Comparison of ENCODE assay signal across 9 cellular contexts in the genomic region with DNA sequence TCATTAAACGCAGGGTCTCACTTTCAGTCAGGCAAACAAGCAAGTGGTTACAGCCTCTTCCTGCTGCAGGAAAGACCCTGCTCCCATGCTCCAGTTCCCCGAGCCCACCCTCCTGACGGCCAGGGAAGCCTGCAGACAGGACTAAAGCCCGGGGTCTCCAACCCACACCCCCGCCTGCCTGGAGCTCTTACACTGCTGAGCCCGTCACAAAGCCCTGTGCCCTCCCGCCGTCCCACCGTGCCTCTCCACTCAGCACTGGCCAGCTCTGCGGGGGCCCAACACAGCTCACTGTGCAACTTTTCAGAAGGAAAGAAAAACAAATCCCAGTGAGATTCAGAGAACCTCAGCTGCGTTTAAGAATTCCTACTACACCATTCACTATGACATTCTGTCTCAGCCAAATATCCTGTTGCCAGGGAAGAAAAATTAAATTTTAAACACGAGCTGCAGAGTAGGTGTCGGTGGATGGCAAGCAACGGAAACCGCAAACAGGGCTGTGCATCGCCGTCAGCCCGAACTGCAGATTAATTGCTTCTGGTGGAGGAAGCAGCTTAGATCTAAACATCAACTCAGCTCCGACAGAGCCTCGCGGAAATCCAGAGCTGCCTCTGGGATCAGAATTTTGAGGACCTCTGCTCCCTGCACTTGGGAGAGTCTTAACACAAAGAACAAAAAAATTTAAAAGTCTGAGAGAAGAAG.
DNase-seq lines count a peak whose midpoint lies in the region; ATAC-seq and TF ChIP-seq lines count a peak whose summit lies in the region.
"Had no signal": no experiment of that assay in that cellular context is flagged by ENCODE, and none has a peak within 500 bp of the region (broad histone marks: within the 10 kb centered on the region; RNA-seq: fewer than 3 reads in every experiment).

No MANE protein-coding gene starts in this region.

- intact Hi-C loops in CD4-positive, alpha-beta T cell (cut with DNase I, micrococcal nuclease): loop anchor here in 1 of 2 experiments (10.0 kb wide), 1 partner anchor 101 kb away; no protein-coding TSS in a partner anchor
- intact Hi-C loops in activated CD4-positive, alpha-beta memory T cell treated with anti-CD3 and anti-CD28 coated beads for 36 hours (cut with micrococcal nuclease): loop anchor here (10.0 kb wide), 1 partner anchor 499 kb away; no protein-coding TSS in a partner anchor

- peak in 9 of 10 experiments; percentile 31 to 55 (median 42) for DNase-seq in CD4-positive, alpha-beta T cell
- peak; percentile 69 for DNase-seq in activated CD4-positive, alpha-beta memory T cell treated with anti-CD3 and anti-CD28 coated beads for 36 hours
- DNase-seq in left kidney (ENCODE audit: low read depth, low spot score) (peak; percentile 70), glomerular visceral epithelial cell (ENCODE audit: extremely low spot score) (no peak), NCI-H2107 treated with DMSO at 0.1 percent for 48 hours (lab: John Stamatoyannopoulos, UW; ENCODE audit: unreplicated experiment) (no peak), HuH-7 (ENCODE audit: low spot score) (no peak)
- DNase-seq: occipital lobe had no signal

- H3K27me3 Mint-ChIP-seq in CD4-positive, alpha-beta T cell: no peaks in the 10 kb centered on the region
- H3K27me3 Mint-ChIP-seq in activated CD4-positive, alpha-beta memory T cell treated with anti-CD3 and anti-CD28 coated beads for 36 hours: no peaks in the 10 kb centered on the region

- no peak overlapping the region for H3K27ac ChIP-seq in CD4-positive, alpha-beta T cell (ENCODE audit: low read depth, low read length)

- no peaks in the 10 kb centered on the region for H3K27me3 ChIP-seq in CD4-positive, alpha-beta T cell (ENCODE audit: control insufficient read depth, insufficient read depth, low read length)

- POLR2A ChIA-PET in CD4-positive, alpha-beta T cell (lab: Charles Lee): interaction anchor here (0.7 to 1.2 kb wide), 2 partner anchors 17 to 107 kb away, joined by 3 to 9 read pairs; partner anchors contain the start of gene SFSWAP
- POLR2A ChIA-PET in activated CD4-positive, alpha-beta memory T cell treated with anti-CD3 and anti-CD28 coated beads for 36 hours (lab: Charles Lee): interaction anchor here (1.5 kb wide), 1 partner anchor 9 kb away, joined by 5 read pairs; no protein-coding TSS in a partner anchor

- peak overlapping the region; percentile 85 for H3K4me3 Mint-ChIP-seq in CD4-positive, alpha-beta T cell
- peak overlapping the region; percentile 59 for H3K4me3 Mint-ChIP-seq in activated CD4-positive, alpha-beta memory T cell treated with anti-CD3 and anti-CD28 coated beads for 36 hours

- H3K4me1 Mint-ChIP-seq in CD4-positive, alpha-beta T cell (ENCODE audit: low read depth): peaks cover 65% of the 10 kb centered on the region
- H3K4me1 Mint-ChIP-seq in activated CD4-positive, alpha-beta memory T cell treated with anti-CD3 and anti-CD28 coated beads for 36 hours (ENCODE audit: low read depth): peaks cover 71% of the 10 kb centered on the region

- H3K9me3 ChIP-seq in CD4-positive, alpha-beta T cell (ENCODE audit: control insufficient read depth, low read length): no peaks in the 10 kb centered on the region

- no peak for TF ChIP-seq CTCF in CD4-positive, alpha-beta T cell (IDR thresholded peaks at IDR 0.05)

- CTCF ChIA-PET in CD4-positive, alpha-beta T cell (lab: Charles Lee): no interaction called here
- CTCF ChIA-PET in activated CD4-positive, alpha-beta memory T cell treated with anti-CD3 and anti-CD28 coated beads for 36 hours (lab: Charles Lee): no interaction called here

- no peaks in the 10 kb centered on the region for H3K9me3 Mint-ChIP-seq in CD4-positive, alpha-beta T cell
- H3K9me3 Mint-ChIP-seq in activated CD4-positive, alpha-beta memory T cell treated with anti-CD3 and anti-CD28 coated beads for 36 hours: no peaks in the 10 kb centered on the region

- peak overlapping the region; percentile 81 for H3K27ac Mint-ChIP-seq in CD4-positive, alpha-beta T cell
- peak overlapping the region; percentile 64 for H3K27ac Mint-ChIP-seq in activated CD4-positive, alpha-beta memory T cell treated with anti-CD3 and anti-CD28 coated beads for 36 hours

- ATAC-seq in CD4-positive, alpha-beta T cell (ENCODE audit: poor library complexity): peak; percentile 83
- peak; percentile 40 for ATAC-seq in HG03097 (IDR thresholded peaks at IDR 0.05; ENCODE audit: low FRiP score, unreplicated experiment)
- no peak for ATAC-seq in GM21825 (IDR thresholded peaks at IDR 0.05; ENCODE audit: unreplicated experiment)

- no peaks in the 10 kb centered on the region for H3K36me3 Mint-ChIP-seq in CD4-positive, alpha-beta T cell (ENCODE audit: low read depth)
- H3K36me3 Mint-ChIP-seq in activated CD4-positive, alpha-beta memory T cell treated with anti-CD3 and anti-CD28 coated beads for 36 hours: peaks cover 2% of the 10 kb centered on the region

Comparison
In these comparisons a context has a peak if more than half of its experiments do, and no peak if none do; other contexts are left out.
1. DNase-seq: peak in CD4-positive, alpha-beta T cell (9 of 10), activated CD4-positive, alpha-beta memory T cell treated with anti-CD3 and anti-CD28 coated beads for 36 hours (single experiment) and left kidney (single experiment); none in glomerular visceral epithelial cell (single experiment), NCI-H2107 treated with DMSO at 0.1 percent for 48 hours (single experiment) and HuH-7 (single experiment).